In the genomic region with DNA sequence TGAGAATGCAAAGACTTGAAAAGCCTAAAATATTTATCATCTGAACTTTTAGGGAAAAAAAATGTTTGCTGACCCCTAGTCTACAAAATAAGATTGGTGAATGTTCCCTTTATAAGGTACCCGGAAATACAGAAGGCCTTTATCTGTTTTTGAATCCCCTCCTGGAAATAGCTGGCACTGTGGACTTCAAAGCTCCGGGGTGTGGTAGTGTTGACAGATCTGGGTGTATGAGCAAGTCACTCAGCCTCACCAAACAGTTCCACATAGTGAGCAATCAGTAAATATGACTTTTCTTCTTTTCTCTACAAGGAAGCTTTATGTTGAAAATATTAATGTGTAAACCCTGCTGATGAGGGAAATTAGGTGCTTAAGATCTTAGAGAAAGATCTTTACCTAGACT, we compare ENCODE assay signal across 15 cellular contexts. TPM values are rescaled to one million over a fixed set of nuclear protein-coding genes. Genes with fewer than 3 reads are reported as not detected.
A peak's percentile ranks its signal among the peaks of the same experiment; 100 is the strongest.
DNase-seq lines count a peak whose midpoint lies in the region; ATAC-seq and TF ChIP-seq lines count a peak whose summit lies in the region.
"Had no signal": no experiment of that assay in that cellular context is flagged by ENCODE, and none has a peak within 500 bp of the region (broad histone marks: within the 10 kb centered on the region; RNA-seq: fewer than 3 reads in every experiment).

No MANE protein-coding gene starts in this region.

- H2AFZ ChIP-seq in hepatocyte = no peak overlapping the region
- H2AFZ ChIP-seq: GM23338 had no signal

- WGBS in hepatocyte (ENCODE audit: low lambda C conversion rate, missing lambda C conversion rate) = 58% methylated on average over 2 of the region's 2 CpGs

- H3K4me3 ChIP-seq in hepatocyte = no peak overlapping the region
- H3K4me3 ChIP-seq: A549, GM23338, K562 had no signal

- H3K27ac ChIP-seq in hepatocyte = peak overlapping the region; percentile 17
- H3K27ac ChIP-seq: A549 had no signal

- peak; percentile 17 for DNase-seq in HuH-7 (ENCODE audit: low spot score)
- peak; percentile 0 for DNase-seq in SW480 (ENCODE audit: low spot score)
- peak; percentile 25 for DNase-seq in hepatocyte (ENCODE audit: low spot score)
- peak; percentile 46 for DNase-seq in ureter (ENCODE audit: low spot score)
- DNase-seq in NCI-H345 treated with DMSO at 0.1 percent for 48 hours (lab: John Stamatoyannopoulos, UW; ENCODE audit: unreplicated experiment) = no peak
- DNase-seq: CD8-positive, alpha-beta T cell; COR-L47; H7 had no signal

- no peak for ATAC-seq in GM21737 (IDR thresholded peaks at IDR 0.05; ENCODE audit: unreplicated experiment)
- no peak for ATAC-seq in HG02610 (IDR thresholded peaks at IDR 0.05; ENCODE audit: unreplicated experiment)
- ATAC-seq: A549; CD8-positive, alpha-beta T cell; GM23338; K562 had no signal

- no peaks in the 10 kb centered on the region for H3K9me2 ChIP-seq in hepatocyte (replicated peaks; ENCODE audit: insufficient read depth)

- no peaks in the 10 kb centered on the region for H3K79me2 ChIP-seq in hepatocyte

- no peak overlapping the region for H3K4me2 ChIP-seq in hepatocyte
- H3K4me2 ChIP-seq: A549, GM23338 had no signal

- no peaks in the 10 kb centered on the region for H3K27me3 ChIP-seq in hepatocyte

- no peak for TF ChIP-seq CTCF in hepatocyte (IDR thresholded peaks at IDR 0.05; ENCODE audit: poor library complexity)

- no peaks in the 10 kb centered on the region for H3K4me1 ChIP-seq in hepatocyte (ENCODE audit: insufficient read depth)
- H3K4me1 ChIP-seq: A549 had no signal

- H3K36me3 ChIP-seq in hepatocyte (replicated peaks; ENCODE audit: insufficient read depth, low read depth) = no peaks in the 10 kb centered on the region

- H4K20me1 ChIP-seq in hepatocyte (ENCODE audit: insufficient read depth, poor library complexity, severe bottlenecking) = no peaks in the 10 kb centered on the region

- H3K9me3 ChIP-seq in hepatocyte (ENCODE audit: low read depth) = no peaks in the 10 kb centered on the region
- H3K9me3 ChIP-seq: A549 had no signal

RNA-seq across cellular contexts. Expression of gene HTR1B, which starts 29.2 kb away (rescaled TPM):
- 0.36 and 0.47 TPM in 2 replicates for total RNA-seq in hepatocyte
- not detected in 2 replicates for polyA plus RNA-seq in hepatocyte
- 1.9 TPM for total RNA-seq in ureter
- total RNA-seq: CD8-positive, alpha-beta T cell; Daoy; K562 had no signal
- polyA plus RNA-seq: CD14-positive monocyte, K562 had no signal
